8 cellular contexts compared by ENCODE assay signal in the genomic region with DNA sequence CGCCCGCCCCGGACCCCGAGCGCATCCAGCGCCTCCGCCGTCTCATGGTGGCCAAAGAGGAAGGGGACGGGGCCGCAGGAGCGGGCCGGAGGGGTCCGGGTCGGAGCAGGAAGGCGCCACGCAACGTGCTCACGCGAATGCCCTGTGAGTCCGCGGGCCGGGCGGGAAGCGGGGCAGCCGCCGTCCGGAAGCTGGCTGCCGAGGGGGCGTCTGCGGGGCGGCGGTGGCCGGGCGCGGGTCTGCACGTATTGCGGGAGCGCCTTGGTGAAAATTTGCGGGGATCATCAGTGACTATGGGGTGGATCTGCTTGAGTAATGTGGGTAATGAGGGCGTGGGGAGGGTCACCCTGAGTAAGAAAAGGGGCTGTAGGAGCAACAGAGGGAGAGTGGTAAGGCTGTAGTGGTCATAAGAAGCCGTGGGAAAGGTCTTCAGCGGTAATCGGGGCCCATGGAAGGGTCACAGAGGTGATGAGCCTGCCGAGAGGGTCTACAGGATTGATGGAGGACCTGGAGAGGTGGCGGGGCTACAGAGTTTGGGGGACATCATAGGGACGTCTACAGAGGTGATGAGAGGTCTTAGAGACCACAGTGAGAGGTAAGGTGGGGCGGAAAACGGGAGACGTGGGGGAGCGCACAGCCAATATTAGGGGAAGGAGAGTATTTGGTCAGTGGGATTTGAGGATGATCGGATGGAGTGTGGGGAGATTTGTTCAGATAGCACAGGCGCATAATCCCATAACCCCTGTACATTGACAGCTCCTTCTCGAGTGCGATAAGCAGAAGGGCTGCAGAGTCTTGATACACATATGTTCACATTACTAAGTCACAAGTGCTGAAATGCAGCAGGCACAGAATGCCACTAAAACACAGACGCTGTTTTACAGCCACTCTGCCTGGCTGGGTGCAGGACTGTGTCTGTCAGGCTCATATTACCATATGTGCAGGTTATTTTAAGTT. TPM values are rescaled to one million over a fixed set of nuclear protein-coding genes. Genes with fewer than 3 reads are reported as not detected.
DNase-seq lines count a peak whose midpoint lies in the region; ATAC-seq and TF ChIP-seq lines count a peak whose summit lies in the region.

No MANE protein-coding gene starts in this region.

- peaks cover 6% of the 10 kb centered on the region for H3K36me3 ChIP-seq in CD4-positive, alpha-beta memory T cell (ENCODE audit: insufficient read depth, low read length)

- H3K4me3 ChIP-seq in CD4-positive, alpha-beta memory T cell (ENCODE audit: low read length in 2 of 2): peak overlapping the region; percentile 50 to 63
- peak overlapping the region; percentile 74 for H3K4me3 ChIP-seq in HL-60 (replicated peaks; ENCODE audit: insufficient read depth, low read length)
- peak overlapping the region; percentile 70 for H3K4me3 ChIP-seq in fibroblast of mammary gland (ENCODE audit: control insufficient read depth, low read depth, low read length)

- CTCF ChIA-PET in CD4-positive, alpha-beta memory T cell (lab: Charles Lee; ENCODE audit: partially characterized antibody): interaction anchor here (0.7 to 5.1 kb wide), 39 partner anchors 9 to 1668 kb away, joined by 3 to 101 read pairs (median 6); a partner anchor contains a TSS

- peak overlapping the region; percentile 91 to 98 (median 96) for H3K4me3 Mint-ChIP-seq in CD4-positive, alpha-beta memory T cell
- H3K4me3 Mint-ChIP-seq in neural crest cell: peak overlapping the region; percentile 96

- no peaks in the 10 kb centered on the region for H3K27me3 Mint-ChIP-seq in CD4-positive, alpha-beta memory T cell
- no peaks in the 10 kb centered on the region for H3K27me3 Mint-ChIP-seq in neural crest cell (ENCODE audit: low read depth)

- POLR2A ChIA-PET in CD4-positive, alpha-beta memory T cell (lab: Charles Lee; ENCODE audit: partially characterized antibody): interaction anchor here (1.1 to 3.0 kb wide), 6 partner anchors 13 to 401 kb away, joined by 3 to 31 read pairs (median 4); a partner anchor contains a TSS

- intact Hi-C loops in CD4-positive, alpha-beta memory T cell (cut with micrococcal nuclease): loop anchor here (5.0 kb wide), 2 partner anchors 202 to 402 kb away; no protein-coding TSS in a partner anchor

- no peaks in the 10 kb centered on the region for H3K9me3 Mint-ChIP-seq in CD4-positive, alpha-beta memory T cell
- no peaks in the 10 kb centered on the region for H3K9me3 Mint-ChIP-seq in neural crest cell

- peak overlapping the region; percentile 45 for H3K27ac ChIP-seq in CD4-positive, alpha-beta memory T cell (ENCODE audit: low read depth, low read length)
- H3K27ac ChIP-seq in HL-60 (replicated peaks): peak overlapping the region; percentile 62

- TF ChIP-seq CTCF in HL-60 (IDR thresholded peaks at IDR 0.05; ENCODE audit: insufficient read depth, low read length) (no peak), fibroblast of mammary gland (conservative IDR thresholded peaks at IDR 0.05; ENCODE audit: control insufficient read depth, insufficient read depth, low read depth, low read length) (no peak), neural crest cell (conservative IDR thresholded peaks at IDR 0.05) (no peak)

- H3K9me3 ChIP-seq in CD4-positive, alpha-beta memory T cell (ENCODE audit: control insufficient read depth in 1 of 2, low read length in 2 of 2): no peaks in the 10 kb centered on the region

- peak in 4 of 5 donors; percentile 8 to 38 (median 16) for DNase-seq in CD4-positive, alpha-beta memory T cell
- DNase-seq in HL-60 (ENCODE audit: low read depth in 1 of 2, low spot score in 1 of 2) (peak; percentile 37 to 48), fibroblast of mammary gland (ENCODE audit: low read depth) (no peak), neural crest cell (ENCODE audit: low read depth, low spot score) (peak; percentile 18), ureter (ENCODE audit: low spot score) (no peak)
- peak; percentile 28 to 37 for DNase-seq in activated CD4-positive, alpha-beta T cell treated with anti-CD3 and anti-CD28 coated beads, Interleukin-2, amount 50 U/mL, for 48 hours

- H3K36me3 Mint-ChIP-seq in CD4-positive, alpha-beta memory T cell: peaks cover 2 to 4% of the 10 kb centered on the region in 2 donors
- H3K36me3 Mint-ChIP-seq in neural crest cell (ENCODE audit: low read depth): no peaks in the 10 kb centered on the region

- peaks cover 18% of the 10 kb centered on the region for H3K4me1 ChIP-seq in CD4-positive, alpha-beta memory T cell (ENCODE audit: insufficient read depth, low read length)

- H3K27ac Mint-ChIP-seq in CD4-positive, alpha-beta memory T cell: peak overlapping the region; percentile 62 to 96 (median 94)
- H3K27ac Mint-ChIP-seq in neural crest cell (ENCODE audit: unreplicated experiment): peak overlapping the region; percentile 93

- H3K27me3 ChIP-seq in CD4-positive, alpha-beta memory T cell (ENCODE audit: insufficient read depth, low read length): no peaks in the 10 kb centered on the region
- H3K27me3 ChIP-seq in HL-60 (ENCODE audit: insufficient read depth, poor library complexity, severe bottlenecking): no peaks in the 10 kb centered on the region

- peak; percentile 28 for ATAC-seq in GM19372 (IDR thresholded peaks at IDR 0.05; ENCODE audit: low read depth, unreplicated experiment)
- no peak for ATAC-seq in GM21381 (IDR thresholded peaks at IDR 0.05; ENCODE audit: unreplicated experiment)

- H3K4me1 Mint-ChIP-seq in CD4-positive, alpha-beta memory T cell: peaks cover 19 to 34% (median 28%) of the 10 kb centered on the region in 4 donors
- peaks cover 31% of the 10 kb centered on the region for H3K4me1 Mint-ChIP-seq in neural crest cell

RNA-seq across cellular contexts. Expression of a gene that starts 0.8 kb away (rescaled TPM):
- 1 to 10 TPM; 4.4 to 4.8 TPM for total RNA-seq in CD4-positive, alpha-beta memory T cell
- polyA plus RNA-seq in CD4-positive, alpha-beta memory T cell: 1 to 10 TPM in 1 of 2 donors, under 1 TPM in 1; 0.57 to 1.0 TPM
- total RNA-seq in neural crest cell (10.4 and 11.3 TPM in 2 replicates), ureter (3.6 TPM)

RNA-seq across cellular contexts. Expression of a gene that starts 13.1 kb away (rescaled TPM):
- total RNA-seq in CD4-positive, alpha-beta memory T cell: 10 to 100 TPM in 1 of 2 experiments, 1 to 10 TPM in 1; 9.1 to 10.5 TPM
- polyA plus RNA-seq in CD4-positive, alpha-beta memory T cell: 1 to 10 TPM; 5.7 to 6.7 TPM
- total RNA-seq in neural crest cell: 19.5 and 20.1 TPM in 2 replicates
- total RNA-seq in ureter: 12.1 TPM

Comparison
In these comparisons a context has a peak if more than half of its experiments do, and no peak if none do; other contexts are left out.
1. DNase-seq: peak in CD4-positive, alpha-beta memory T cell (4 of 5), HL-60 (2 of 2), activated CD4-positive, alpha-beta T cell treated with anti-CD3 and anti-CD28 coated beads, Interleukin-2, amount 50 U/mL, for 48 hours (2 of 2) and neural crest cell (single experiment); none in fibroblast of mammary gland (single experiment) and ureter (single experiment).
2. Peak in every context shown above with its lines, with median percentiles within 50 percentile points of each other: H3K4me3 ChIP-seq.